Comparison of ENCODE assay signal across 14 cellular contexts in genomic region chr14:47675239-47675488, GRCh38. TPM values are rescaled to one million over a fixed set of nuclear protein-coding genes. Genes with fewer than 3 reads are reported as not detected.
A peak's percentile ranks its signal among the peaks of the same experiment; 100 is the strongest.
DNase-seq lines count a peak whose midpoint lies in the region; FAIRE-seq and TF ChIP-seq lines count a peak whose summit lies in the region.
"Had no signal": no experiment of that assay in that cellular context is flagged by ENCODE, and none has a peak within 500 bp of the region (broad histone marks: within the 10 kb centered on the region; RNA-seq: fewer than 3 reads in every experiment).

No MANE protein-coding gene starts in this region.

- peaks cover 16% of the 10 kb centered on the region for H3K27me3 ChIP-seq in mesendoderm (ENCODE audit: insufficient read depth, low read length, poor library complexity)

- TF ChIP-seq CTCF in type B pancreatic cell (conservative IDR thresholded peaks at IDR 0.05), result no peak
- no peak for TF ChIP-seq CTCF in D721Med (IDR thresholded peaks at IDR 0.05; ENCODE audit: insufficient read depth, missing control alignments)

- no peak overlapping the region for H3K4ac ChIP-seq in mesendoderm (ENCODE audit: low read depth, low read length)

- no peaks in the 10 kb centered on the region for H3K79me2 ChIP-seq in mesendoderm (ENCODE audit: control insufficient read depth, insufficient read depth, low read length)

- H2AK5ac ChIP-seq in mesendoderm (ENCODE audit: low read length), result no peak overlapping the region

- peaks cover 43% of the 10 kb centered on the region for H3K27me3 Mint-ChIP-seq in activated CD4-positive, alpha-beta T cell treated with anti-CD3 and anti-CD28 coated beads, Interleukin-2, amount 10 ng/mL, durations not matched to agents 24 days and 14 days
- peaks cover 92% of the 10 kb centered on the region for H3K27me3 Mint-ChIP-seq in type B pancreatic cell
- peaks cover 5 to 13% (median 9%) of the 10 kb centered on the region in 3 donors for H3K27me3 Mint-ChIP-seq in immature natural killer cell (ENCODE audit: low read depth in 3 of 3)

- H3K36me3 ChIP-seq in mesendoderm (ENCODE audit: control insufficient read depth, insufficient read depth, low read length), result no peaks in the 10 kb centered on the region
- H3K36me3 ChIP-seq: uterus had no signal

- H3K9me3 Mint-ChIP-seq in activated CD4-positive, alpha-beta T cell treated with anti-CD3 and anti-CD28 coated beads, Interleukin-2, amount 10 ng/mL, durations not matched to agents 24 days and 14 days, result no peaks in the 10 kb centered on the region
- H3K9me3 Mint-ChIP-seq in type B pancreatic cell (no peaks in the 10 kb centered on the region), immature natural killer cell (peaks cover 2 to 26% (median 8%) of the 10 kb centered on the region in 6 donors)
- H3K9me3 Mint-ChIP-seq: activated T-helper 17 cell treated with anti-CD3 and anti-CD28 coated beads, Interleukin-2, amount 50 U/mL, for 72 hours had no signal

- no peaks in the 10 kb centered on the region for H3K4me1 ChIP-seq in mesendoderm (ENCODE audit: control insufficient read depth, low read depth, low read length)

- H3K9ac ChIP-seq in mesendoderm (ENCODE audit: low read length), result no peak overlapping the region

- peak overlapping the region; percentile 12 for H3K4me3 Mint-ChIP-seq in activated CD4-positive, alpha-beta T cell treated with anti-CD3 and anti-CD28 coated beads, Interleukin-2, amount 10 ng/mL, durations not matched to agents 24 days and 14 days
- H3K4me3 Mint-ChIP-seq in type B pancreatic cell (peak overlapping the region; percentile 87), immature natural killer cell (no peak overlapping the region)
- H3K4me3 Mint-ChIP-seq: activated CD4-positive, alpha-beta T cell treated with anti-CD3 and anti-CD28 coated beads for 36 hours; activated T-helper 17 cell treated with anti-CD3 and anti-CD28 coated beads, Interleukin-2, amount 50 U/mL, for 72 hours had no signal

- H3K4me1 Mint-ChIP-seq in activated CD4-positive, alpha-beta T cell treated with anti-CD3 and anti-CD28 coated beads, Interleukin-2, amount 10 ng/mL, durations not matched to agents 24 days and 14 days, result peaks cover 4% of the 10 kb centered on the region
- H3K4me1 Mint-ChIP-seq in type B pancreatic cell (ENCODE audit: unreplicated experiment) (peaks cover 4% of the 10 kb centered on the region), immature natural killer cell (no peaks in the 10 kb centered on the region)
- H3K4me1 Mint-ChIP-seq: activated CD4-positive, alpha-beta T cell treated with anti-CD3 and anti-CD28 coated beads for 36 hours; activated T-helper 17 cell treated with anti-CD3 and anti-CD28 coated beads, Interleukin-2, amount 50 U/mL, for 72 hours had no signal

- H4K5ac ChIP-seq in mesendoderm (ENCODE audit: low read length), result no peak overlapping the region

- no peaks in the 10 kb centered on the region for H3K36me3 Mint-ChIP-seq in activated CD4-positive, alpha-beta T cell treated with anti-CD3 and anti-CD28 coated beads, Interleukin-2, amount 10 ng/mL, durations not matched to agents 24 days and 14 days (ENCODE audit: low read depth)
- H3K36me3 Mint-ChIP-seq in type B pancreatic cell, result no peaks in the 10 kb centered on the region
- H3K36me3 Mint-ChIP-seq in immature natural killer cell, result peaks cover 0 to 3% (median 3%) of the 10 kb centered on the region in 3 donors

- H4K8ac ChIP-seq in mesendoderm (ENCODE audit: low read depth, low read length), result no peak overlapping the region

- H3K18ac ChIP-seq in mesendoderm (ENCODE audit: low read length), result no peak overlapping the region

- H3K27ac ChIP-seq in caudate nucleus (ENCODE audit: low read depth, low read length) (peak overlapping the region; percentile 68), mesendoderm (ENCODE audit: low read depth, low read length) (no peak overlapping the region)
- H3K27ac ChIP-seq: uterus had no signal

- no peak overlapping the region for H3K23ac ChIP-seq in mesendoderm (ENCODE audit: low read length)

- WGBS in mesendoderm (ENCODE audit: extremely low coverage, insufficient coverage, low lambda C conversion rate), result no CpG with 5 or more reads among the region's 12 CpGs

- DNase-seq in activated CD4-positive, alpha-beta T cell treated with anti-CD3 and anti-CD28 coated beads, Interleukin-2, amount 10 ng/mL, durations not matched to agents 24 days and 14 days, result no peak
- DNase-seq in activated CD4-positive, alpha-beta T cell treated with anti-CD3 and anti-CD28 coated beads for 1 hour, result no peak
- DNase-seq in caudate nucleus (lab: John Stamatoyannopoulos, UW), result peak in 4 of 61 donors; percentile 28 to 62 (median 52)
- no peak for DNase-seq in mesendoderm
- no peak for DNase-seq in type B pancreatic cell (ENCODE audit: extremely low spot score, unreplicated experiment)
- DNase-seq in immature natural killer cell, result no peak
- no peak for DNase-seq in GDM1 (lab: John Stamatoyannopoulos, UW)
- DNase-seq in D721Med (ENCODE audit: insufficient read length, low spot score), result no peak
- DNase-seq: KG1, NCI-H226, uterus had no signal

- intact Hi-C loops in activated CD4-positive, alpha-beta T cell treated with anti-CD3 and anti-CD28 coated beads, Interleukin-2, amount 10 ng/mL, durations not matched to agents 24 days and 14 days (cut with micrococcal nuclease), result no loop called here

- H3K4me2 ChIP-seq in mesendoderm (ENCODE audit: low read length), result peak overlapping the region; percentile 90

- H2BK120ac ChIP-seq in mesendoderm (ENCODE audit: low read depth, low read length), result no peak overlapping the region

- FAIRE-seq in D721Med (lab: Jason Lieb, UNC), result no peak

- no peaks in the 10 kb centered on the region for H3K79me1 ChIP-seq in mesendoderm (ENCODE audit: low read length)

- H2BK5ac ChIP-seq in mesendoderm (ENCODE audit: low read length), result no peak overlapping the region

- peak overlapping the region; percentile 55 for H3K4me3 ChIP-seq in mesendoderm (ENCODE audit: low read length)
- H3K4me3 ChIP-seq: uterus had no signal

- no peak overlapping the region for H2BK15ac ChIP-seq in mesendoderm (replicated peaks; ENCODE audit: low read depth)

- H3K27ac Mint-ChIP-seq in activated CD4-positive, alpha-beta T cell treated with anti-CD3 and anti-CD28 coated beads, Interleukin-2, amount 10 ng/mL, durations not matched to agents 24 days and 14 days, result no peak overlapping the region
- H3K27ac Mint-ChIP-seq in type B pancreatic cell (no peak overlapping the region), immature natural killer cell (no peak overlapping the region)
- H3K27ac Mint-ChIP-seq: activated CD4-positive, alpha-beta T cell treated with anti-CD3 and anti-CD28 coated beads for 36 hours; activated T-helper 17 cell treated with anti-CD3 and anti-CD28 coated beads, Interleukin-2, amount 50 U/mL, for 72 hours had no signal

- no peak overlapping the region for H3K56ac ChIP-seq in mesendoderm (ENCODE audit: low read length)

RNA-seq across cellular contexts. Expression of gene MDGA2, which starts 0.2 kb away (rescaled TPM):
- total RNA-seq in activated CD4-positive, alpha-beta T cell treated with anti-CD3 and anti-CD28 coated beads, Interleukin-2, amount 10 ng/mL, durations not matched to agents 24 days and 14 days, result not detected in 2 replicates
- 0.22 TPM for polyA plus RNA-seq in mesendoderm (2013, experiment 1 of 2)
- 0.24 TPM for polyA plus RNA-seq in mesendoderm (2013, experiment 2 of 2)
- total RNA-seq in type B pancreatic cell (ENCODE audit: low replicate concordance), result 0.43 and 1.3 TPM in 2 replicates
- not detected for polyA plus RNA-seq in immature natural killer cell
- total RNA-seq: activated CD4-positive, alpha-beta T cell treated with anti-CD3 and anti-CD28 coated beads for 36 hours; activated T-helper 17 cell treated with anti-CD3 and anti-CD28 coated beads, Interleukin-2, amount 50 U/mL, for 72 hours; dermis microvascular lymphatic vessel endothelial cell had no signal

Comparison
In these comparisons a context has a peak if more than half of its experiments do, and no peak if none do; other contexts are left out.
1. H3K4me3 Mint-ChIP-seq: peak in activated CD4-positive, alpha-beta T cell treated with anti-CD3 and anti-CD28 coated beads, Interleukin-2, amount 10 ng/mL, durations not matched to agents 24 days and 14 days (single experiment) and type B pancreatic cell (single experiment); none in immature natural killer cell (0 of 5).